8 cellular contexts compared by ENCODE assay signal in the genomic region with DNA sequence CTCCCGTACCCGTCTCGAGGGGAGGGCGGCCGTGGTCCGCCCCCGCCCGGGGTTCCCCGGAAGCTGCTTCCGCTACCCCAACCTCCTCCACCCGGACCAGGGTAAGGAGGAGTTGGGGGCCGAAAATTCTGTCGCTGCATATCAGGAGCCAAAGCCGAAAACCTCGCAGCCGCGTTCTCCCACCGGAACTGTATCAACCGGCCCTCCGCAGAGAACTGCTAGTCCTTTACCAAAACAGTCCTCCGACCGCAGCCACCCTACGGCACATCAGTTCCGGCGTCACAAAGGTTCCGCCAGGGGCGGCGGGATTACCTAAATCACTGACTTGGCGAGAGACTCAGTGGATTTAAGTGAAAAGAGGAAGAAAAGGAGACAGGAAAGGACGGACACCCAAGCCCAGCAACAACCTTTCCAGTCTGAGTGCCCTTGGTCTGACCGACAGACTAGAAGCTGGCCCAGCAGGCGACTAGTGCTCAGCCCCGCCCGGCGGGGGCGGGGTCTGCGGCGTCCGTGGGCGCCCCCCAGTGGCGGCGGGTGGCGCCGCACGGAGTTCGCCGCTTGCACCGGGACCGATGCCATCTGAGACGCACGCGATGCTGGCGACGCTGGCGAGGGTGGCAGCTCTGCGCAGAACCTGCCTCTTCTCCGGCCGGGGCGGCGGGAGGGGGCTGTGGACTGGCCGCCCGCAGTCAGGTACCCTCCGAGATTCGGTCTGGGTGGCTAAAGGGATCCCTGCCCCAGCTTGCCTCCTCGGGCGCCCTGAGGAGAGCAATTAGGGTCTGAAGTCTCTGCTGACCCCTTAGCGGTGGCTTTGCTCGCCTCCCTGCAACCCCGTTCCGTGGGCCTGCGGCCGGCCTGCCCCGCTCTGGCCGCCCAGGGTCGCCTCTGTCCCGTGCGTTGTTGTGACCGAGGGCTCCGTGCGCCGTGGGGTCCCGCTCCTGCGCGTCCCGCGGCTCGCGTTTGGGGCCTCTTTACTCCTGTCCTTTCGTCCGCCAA. TPM values are rescaled to one million over a fixed set of nuclear protein-coding genes. Genes with fewer than 3 reads are reported as not detected.
DNase-seq lines count a peak whose midpoint lies in the region; ATAC-seq and TF ChIP-seq lines count a peak whose summit lies in the region.

A gene (minus strand): TSS at position 195 of the 996 bp plus-strand sequence. CDS start 55 bp downstream, at position 140.
A gene (plus strand): TSS at position 578 of the 996 bp plus-strand sequence.

- H3K9me3 Mint-ChIP-seq in H9, result no peaks in the 10 kb centered on the region; a peak in 1 of 5 replicates
- no peaks in the 10 kb centered on the region for H3K9me3 Mint-ChIP-seq in neural progenitor cell

- no peaks in the 10 kb centered on the region for H3K9me2 ChIP-seq in Loucy (replicated peaks; ENCODE audit: low read depth, low read length)

- H3K4me1 ChIP-seq in H9 (ENCODE audit: insufficient read depth, low read length) (no peaks in the 10 kb centered on the region), Loucy (ENCODE audit: insufficient read depth, low read length, poor library complexity, severe bottlenecking) (peaks cover 33% of the 10 kb centered on the region), foreskin keratinocyte (no peaks in the 10 kb centered on the region), neural progenitor cell (peaks cover 9% of the 10 kb centered on the region), stomach smooth muscle (ENCODE audit: control insufficient read depth, insufficient read depth, low read length) (peaks cover 10% of the 10 kb centered on the region)

- WGBS in H9 (ENCODE audit: extremely low coverage, insufficient read length, low lambda C conversion rate), result no CpG with 5 or more reads among the region's 90 CpGs

- no peaks in the 10 kb centered on the region for H3F3A ChIP-seq in Loucy (ENCODE audit: low read depth)
- H3F3A ChIP-seq in neural progenitor cell (ENCODE audit: low read depth), result peaks cover 13% of the 10 kb centered on the region

- H3K23ac ChIP-seq in H9 (ENCODE audit: insufficient read length, low read depth, low read length), result no peak within 1 kb of the TSS

- no peak within 1 kb of the TSS for H4K8ac ChIP-seq in H9 (replicated peaks; ENCODE audit: insufficient read length, low read depth, low read length)

- no peaks in the 10 kb centered on the region for H3K23me2 ChIP-seq in H9 (ENCODE audit: insufficient read length, low read depth, low read length, poor library complexity, severe bottlenecking)

- no peak within 1 kb of the TSS for H4K91ac ChIP-seq in H9 (ENCODE audit: insufficient read length, low read depth, low read length)

- peak within 1 kb of the TSS; percentile 75 for H3K14ac ChIP-seq in H9 (ENCODE audit: insufficient read depth, low read length)

- no peak within 1 kb of the TSS for H2BK15ac ChIP-seq in H9 (ENCODE audit: low read depth, low read length)

- H3K27ac Mint-ChIP-seq in H9, result peak within 1 kb of the TSS; percentile 96 to 100 (median 97)
- peak within 1 kb of the TSS; percentile 99 for H3K27ac Mint-ChIP-seq in neural progenitor cell

- no peaks in the 10 kb centered on the region; the same call in 1 of the 2 replicates for H3K27me3 ChIP-seq in H9 (ENCODE audit: insufficient read depth, low read length)
- no peaks in the 10 kb centered on the region for H3K27me3 ChIP-seq in Loucy (ENCODE audit: insufficient read depth, low read length, poor library complexity, severe bottlenecking)
- no peaks in the 10 kb centered on the region for H3K27me3 ChIP-seq in foreskin keratinocyte
- peaks cover 15% of the 10 kb centered on the region for H3K27me3 ChIP-seq in neural progenitor cell
- no peaks in the 10 kb centered on the region for H3K27me3 ChIP-seq in stomach smooth muscle (ENCODE audit: control insufficient read depth in 1 of 2, insufficient read depth in 2 of 2, low read length in 2 of 2)

- H4K20me1 ChIP-seq in H9 (ENCODE audit: control insufficient read depth, insufficient read depth, insufficient read length) (no peaks in the 10 kb centered on the region), Loucy (ENCODE audit: insufficient read depth, low read length, poor library complexity, severe bottlenecking) (peaks cover 29% of the 10 kb centered on the region), neural progenitor cell (ENCODE audit: low read depth) (peaks cover 15% of the 10 kb centered on the region)

- H3K27ac ChIP-seq in H9 (ENCODE audit: insufficient read length, low read depth, low read length) (peak within 1 kb of the TSS; percentile 61), foreskin keratinocyte (peak within 1 kb of the TSS; percentile 66), neural progenitor cell (peak within 1 kb of the TSS; percentile 94), stomach smooth muscle (ENCODE audit: low read length) (peak within 1 kb of the TSS; percentile 86)

- TF ChIP-seq CTCF in H9 (conservative IDR thresholded peaks at IDR 0.05) (peak; percentile 99), Loucy (conservative IDR thresholded peaks at IDR 0.05; ENCODE audit: low read length) (peak; percentile 89), foreskin keratinocyte (conservative IDR thresholded peaks at IDR 0.05) (peak; percentile 97), neural progenitor cell (IDR thresholded peaks at IDR 0.05) (peak; percentile 91)

- H2BK20ac ChIP-seq in H9 (ENCODE audit: low read depth, low read length, poor library complexity, severe bottlenecking), result no peak within 1 kb of the TSS

- H2BK120ac ChIP-seq in H9 (ENCODE audit: low read depth, low read length, poor library complexity, severe bottlenecking), result no peak within 1 kb of the TSS

- no peak within 1 kb of the TSS for H4K5ac ChIP-seq in H9 (ENCODE audit: insufficient read length, low read depth, low read length)

- H3K9me3 ChIP-seq in H9 (ENCODE audit: control insufficient read depth, low read depth, low read length), result no peaks in the 10 kb centered on the region
- H3K9me3 ChIP-seq in Loucy (ENCODE audit: insufficient read depth, low read depth, low read length), result no peaks in the 10 kb centered on the region
- H3K9me3 ChIP-seq in neural progenitor cell (ENCODE audit: low read depth), result no peaks in the 10 kb centered on the region
- H3K9me3 ChIP-seq in stomach smooth muscle (ENCODE audit: control insufficient read depth in 2 of 2, low read length in 2 of 2), result no peaks in the 10 kb centered on the region

- H3K4me2 ChIP-seq in H9 (ENCODE audit: insufficient read depth, insufficient read length, low read length) (peak within 1 kb of the TSS; percentile 65), Loucy (ENCODE audit: low read depth, low read length, poor library complexity, severe bottlenecking) (peak within 1 kb of the TSS; percentile 84), neural progenitor cell (peak within 1 kb of the TSS; percentile 91)

- H3K9ac ChIP-seq in H9 (ENCODE audit: extremely low read depth, insufficient read length, low read length) (peak within 1 kb of the TSS; percentile 80), Loucy (ENCODE audit: low read depth, low read length, poor library complexity, severe bottlenecking) (peak within 1 kb of the TSS; percentile 93), neural progenitor cell (peak within 1 kb of the TSS; percentile 91), stomach smooth muscle (ENCODE audit: low read length in 2 of 2) (peak within 1 kb of the TSS; percentile 88 to 97)

- H3K4me1 Mint-ChIP-seq in H9, result peaks cover 11 to 12% of the 10 kb centered on the region in 2 experiments
- peaks cover 12% of the 10 kb centered on the region for H3K4me1 Mint-ChIP-seq in neural progenitor cell

- H3K36me3 Mint-ChIP-seq in H9 (ENCODE audit: insufficient read depth in 1 of 3, low read depth in 3 of 3) (peaks cover 0 to 11% (median 2%) of the 10 kb centered on the region in 3 experiments; a peak in 3 of 7 replicates), neural progenitor cell (peaks cover 3% of the 10 kb centered on the region)

- H3T11ph ChIP-seq in H9 (ENCODE audit: low read length), result no peak within 1 kb of the TSS

- H3K27me3 Mint-ChIP-seq in H9 (ENCODE audit: low read depth) (peaks cover 16% of the 10 kb centered on the region), neural progenitor cell (ENCODE audit: insufficient read depth, low read depth) (peaks cover 2% of the 10 kb centered on the region)

- no peak within 1 kb of the TSS for H2BK5ac ChIP-seq in H9 (ENCODE audit: insufficient read length, low read length)

- no peak within 1 kb of the TSS for H3K4ac ChIP-seq in H9 (ENCODE audit: low read depth, low read length)

- H2BK12ac ChIP-seq in H9 (ENCODE audit: insufficient read length, low read depth, low read length), result no peak within 1 kb of the TSS

- peak within 1 kb of the TSS; percentile 99 for H3K4me3 ChIP-seq in Loucy (ENCODE audit: low read length, poor library complexity, severe bottlenecking)
- peak within 1 kb of the TSS; percentile 92 for H3K4me3 ChIP-seq in neural progenitor cell
- peak within 1 kb of the TSS; percentile 79 to 94 for H3K4me3 ChIP-seq in stomach smooth muscle (ENCODE audit: low read length in 2 of 2)

- peaks cover 7% of the 10 kb centered on the region; the same call in 1 of the 2 replicates for H3K79me2 ChIP-seq in H9 (ENCODE audit: insufficient read depth, low read length)
- peaks cover 47% of the 10 kb centered on the region for H3K79me2 ChIP-seq in Loucy (ENCODE audit: insufficient read depth, low read length)
- H3K79me2 ChIP-seq in neural progenitor cell (ENCODE audit: low read depth), result peaks cover 46% of the 10 kb centered on the region

- H3K36me3 ChIP-seq in Loucy (ENCODE audit: insufficient read depth, low read length) (no peaks in the 10 kb centered on the region), neural progenitor cell (no peaks in the 10 kb centered on the region), stomach smooth muscle (ENCODE audit: control insufficient read depth in 2 of 2, insufficient read depth in 2 of 2, low read length in 2 of 2) (no peaks in the 10 kb centered on the region)

- no peak within 1 kb of the TSS for H2AFZ ChIP-seq in H9 (ENCODE audit: low read length)
- peak within 1 kb of the TSS; percentile 94 for H2AFZ ChIP-seq in Loucy (ENCODE audit: low read length)
- H2AFZ ChIP-seq in neural progenitor cell (replicated peaks), result peak within 1 kb of the TSS; percentile 99

- no peak within 1 kb of the TSS for H2AK5ac ChIP-seq in H9 (ENCODE audit: insufficient read length, low read length)

- H3K4me3 Mint-ChIP-seq in H9, result peak within 1 kb of the TSS; percentile 94 to 96
- peak within 1 kb of the TSS; percentile 98 for H3K4me3 Mint-ChIP-seq in neural progenitor cell

- peak within 1 kb of the TSS; percentile 61 for H3K18ac ChIP-seq in H9 (ENCODE audit: insufficient read length, low read depth, low read length)

- no peak within 1 kb of the TSS for H3K56ac ChIP-seq in H9 (ENCODE audit: insufficient read length, low read depth, low read length)

- ATAC-seq in foreskin keratinocyte, result peak; percentile 89

- DNase-seq in GF-D8 (lab: John Stamatoyannopoulos, UW) (peak; percentile 71), H9 (peak; percentile 86), SHP77 (lab: John Stamatoyannopoulos, UW) (peak; percentile 81 to 87), activated gamma-delta T cell treated with Interleukin-2 at 50 U/mL for 16 hours (peak; percentile 81), foreskin keratinocyte (peak; percentile 74 to 89), neural progenitor cell (ENCODE audit: low spot score) (peak; percentile 92)

- H3K79me1 ChIP-seq in H9 (ENCODE audit: insufficient read depth, low read depth, low read length, poor library complexity, severe bottlenecking), result no peaks in the 10 kb centered on the region

RNA-seq across cellular contexts. Expression of the first gene that starts in this region (rescaled TPM):
- 40.1 and 43.2 TPM in 2 replicates for total RNA-seq in H9 (2021)
- total RNA-seq in foreskin keratinocyte, result 26.6 and 30.8 TPM in 2 replicates
- polyA plus RNA-seq in foreskin keratinocyte, result 50.7 and 52.8 TPM in 2 replicates
- total RNA-seq in neural progenitor cell (ENCODE audit: low replicate concordance), result 48.4 and 87.2 TPM in 2 replicates

RNA-seq across cellular contexts. Expression of the second gene that starts in this region (rescaled TPM):
- total RNA-seq in H9 (2021) (2.7 and 5.4 TPM in 2 replicates), foreskin keratinocyte (76.2 and 143 TPM in 2 replicates), neural progenitor cell (ENCODE audit: low replicate concordance) (7.8 and 10.1 TPM in 2 replicates)
- polyA plus RNA-seq in foreskin keratinocyte, result 125 and 220 TPM in 2 replicates

Comparison
In these comparisons a context has a peak if more than half of its experiments do, and no peak if none do; other contexts are left out.
1. Peak in every context shown above with its lines: DNase-seq, ATAC-seq, H3K4me3 ChIP-seq and H3K27ac ChIP-seq.